In the genomic region with DNA sequence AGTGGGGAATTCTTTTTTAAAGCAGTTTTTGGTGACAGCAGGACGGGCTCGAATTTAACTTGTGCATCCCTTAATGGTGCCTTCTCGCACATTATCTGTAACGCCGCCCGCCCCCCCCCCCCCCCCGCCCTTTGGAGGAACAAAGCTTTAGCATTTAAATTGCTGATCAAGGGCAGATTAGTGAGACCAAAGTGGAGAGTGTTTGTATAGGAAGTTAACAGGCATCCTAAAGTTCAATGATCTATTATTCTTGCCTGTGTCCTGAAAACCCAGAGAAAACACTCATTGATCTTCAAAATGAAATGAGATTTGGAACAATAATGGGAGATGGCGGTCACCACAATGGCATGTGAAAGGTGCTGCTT, we compare ENCODE assay signal across 8 cellular contexts. TPM values are rescaled to one million over a fixed set of nuclear protein-coding genes. Genes with fewer than 3 reads are reported as not detected.
DNase-seq lines count a peak whose midpoint lies in the region; ATAC-seq, FAIRE-seq and TF ChIP-seq lines count a peak whose summit lies in the region.

No MANE protein-coding gene starts in this region.

- H3K4me1 Mint-ChIP-seq in osteocyte (ENCODE audit: unreplicated experiment): peaks cover 44% of the 10 kb centered on the region

- H3K27me3 Mint-ChIP-seq in osteocyte (ENCODE audit: unreplicated experiment): no peaks in the 10 kb centered on the region

- H4K20me1 ChIP-seq in DND-41 (ENCODE audit: insufficient read depth, low read length) (peaks cover 26% of the 10 kb centered on the region), PC-3 (ENCODE audit: low read length) (no peaks in the 10 kb centered on the region), endothelial cell of umbilical vein (replicated peaks; ENCODE audit: control insufficient read depth, extremely low read depth, insufficient read depth, low read length) (no peaks in the 10 kb centered on the region)

- H3K79me2 ChIP-seq in DND-41 (ENCODE audit: insufficient read depth, low read length) (peaks cover 36% of the 10 kb centered on the region), PC-3 (ENCODE audit: low read length) (peaks cover 55% of the 10 kb centered on the region), endothelial cell of umbilical vein (ENCODE audit: control insufficient read depth, insufficient read depth, low read length) (peaks cover 20% of the 10 kb centered on the region)

- H3K27me3 ChIP-seq in DND-41 (ENCODE audit: insufficient read depth, low read length, poor library complexity) (peaks cover 20% of the 10 kb centered on the region), PC-3 (ENCODE audit: low read length) (no peaks in the 10 kb centered on the region), endothelial cell of umbilical vein (ENCODE audit: control insufficient read depth in 2 of 2, insufficient read depth in 2 of 2, low read length in 2 of 2) (no peaks in the 10 kb centered on the region)

- peak overlapping the region; percentile 65; the same call in 1 of the 2 replicates for H2AFZ ChIP-seq in DND-41 (ENCODE audit: low read depth, low read length)
- peak overlapping the region; percentile 64 for H2AFZ ChIP-seq in PC-3 (ENCODE audit: low read length)
- peak overlapping the region; percentile 76 for H2AFZ ChIP-seq in endothelial cell of umbilical vein (ENCODE audit: low read depth, low read length)

- intact Hi-C loops in PC-3 (cut with micrococcal nuclease): loop anchor here (5.0 to 10.0 kb wide), 2 partner anchors 144 to 386 kb away; no protein-coding TSS in a partner anchor
- intact Hi-C loops in endothelial cell of umbilical vein (cut with micrococcal nuclease): loop anchor here (2.0 to 10.0 kb wide), 2 partner anchors 416 to 1554 kb away; a partner anchor contains a TSS

- dilution Hi-C loops in endothelial cell of umbilical vein (cut with MboI; ENCODE audit: extremely low pct_ligation_motif_present, low sequenced_read_pairs): no loop called here

- no peak for DNase-seq in DND-41
- DNase-seq in PC-3: no peak
- DNase-seq in endothelial cell of umbilical vein (ENCODE audit: low read depth, low spot score): no peak
- no peak for DNase-seq in osteocyte (ENCODE audit: extremely low spot score, unreplicated experiment)
- no peak for DNase-seq in SK-N-DZ (ENCODE audit: low spot score)
- DNase-seq in activated CD8-positive, alpha-beta memory T cell treated with anti-CD3 and anti-CD28 coated beads, Interleukin-2, amount 50 U/mL, for 48 hours: no peak
- no peak for DNase-seq in NCI-H2081 (lab: John Stamatoyannopoulos, UW)

- H3K9me3 ChIP-seq in DND-41 (ENCODE audit: insufficient read depth, low read length, severe bottlenecking): no peaks in the 10 kb centered on the region
- H3K9me3 ChIP-seq in PC-3 (ENCODE audit: low read length): no peaks in the 10 kb centered on the region
- no peaks in the 10 kb centered on the region for H3K9me3 ChIP-seq in endothelial cell of umbilical vein (replicated peaks; ENCODE audit: control insufficient read depth, insufficient read depth, low read length)

- H3K9ac ChIP-seq in DND-41 (ENCODE audit: low read depth, low read length): peak overlapping the region; percentile 77
- peak overlapping the region; percentile 63 for H3K9ac ChIP-seq in PC-3 (ENCODE audit: low read length)
- H3K9ac ChIP-seq in endothelial cell of umbilical vein (replicated peaks; ENCODE audit: extremely low read depth, insufficient read depth, low read length): peak overlapping the region; percentile 82

- H3K4me2 ChIP-seq in DND-41 (ENCODE audit: insufficient read depth, low read length) (peak overlapping the region; percentile 98), PC-3 (ENCODE audit: low read length) (peak overlapping the region; percentile 99), endothelial cell of umbilical vein (ENCODE audit: insufficient read depth, low read length) (peak overlapping the region; percentile 86)

- H3K36me3 ChIP-seq in DND-41 (ENCODE audit: insufficient read depth, low read length): peaks cover 16% of the 10 kb centered on the region
- H3K36me3 ChIP-seq in PC-3 (ENCODE audit: low read depth, low read length): no peaks in the 10 kb centered on the region
- H3K36me3 ChIP-seq in endothelial cell of umbilical vein (ENCODE audit: control insufficient read depth in 2 of 2, extremely low read depth in 1 of 2, insufficient read depth in 2 of 2, low read length in 2 of 2): no peaks in the 10 kb centered on the region

- peak overlapping the region; percentile 93 for H3K4me3 Mint-ChIP-seq in osteocyte (ENCODE audit: unreplicated experiment)

- ATAC-seq in DND-41 (ENCODE audit: insufficient read depth, low read depth): no peak
- ATAC-seq in PC-3: no peak
- ATAC-seq in GM21390 (IDR thresholded peaks at IDR 0.05; ENCODE audit: unreplicated experiment): no peak

- POLR2A ChIA-PET in PC-3 (lab: Charles Lee; ENCODE audit: unreplicated experiment) (no interaction called here), endothelial cell of umbilical vein (lab: Charles Lee) (no interaction called here)

- H3K9me3 Mint-ChIP-seq in osteocyte (ENCODE audit: unreplicated experiment): no peaks in the 10 kb centered on the region

- peaks cover 40% of the 10 kb centered on the region for H3K4me1 ChIP-seq in DND-41 (ENCODE audit: insufficient read depth, low read length)
- H3K4me1 ChIP-seq in PC-3 (ENCODE audit: insufficient read depth, low read length): peaks cover 39% of the 10 kb centered on the region
- peaks cover 22% of the 10 kb centered on the region for H3K4me1 ChIP-seq in endothelial cell of umbilical vein (ENCODE audit: control insufficient read depth, extremely low read depth, insufficient read depth, low read length)

- TF ChIP-seq POLR2A in endothelial cell of umbilical vein (IDR thresholded peaks at IDR 0.05; ENCODE audit: low read depth, low read length): no peak

- BruUV-seq in PC-3 (replicated peaks; lab: Mats Ljungman, UMichigan) (no TSS peak), endothelial cell of umbilical vein (replicated peaks; lab: Mats Ljungman, UMichigan) (no TSS peak)

- no peaks in the 10 kb centered on the region for H3K9me1 ChIP-seq in endothelial cell of umbilical vein (replicated peaks; ENCODE audit: control insufficient read depth, extremely low read depth, insufficient read depth, low read length)

- CTCF ChIA-PET in PC-3 (lab: Charles Lee): no interaction called here
- CTCF ChIA-PET in endothelial cell of umbilical vein (lab: Charles Lee): interaction anchor here (1.1 to 1.6 kb wide), 2 partner anchors 179 to 731 kb away, joined by 3 to 4 read pairs; no protein-coding TSS in a partner anchor

- H3K4me3 ChIP-seq in DND-41 (ENCODE audit: low read depth in 1 of 2, low read length in 2 of 2) (peak overlapping the region; percentile 41 to 76; a peak in 3 of 4 replicates), PC-3 (ENCODE audit: low read length) (peak overlapping the region; percentile 80), endothelial cell of umbilical vein (replicated peaks in 1 of 3; ENCODE audit: insufficient read depth in 1 of 3, low read depth in 1 of 3, low read length in 3 of 3) (peak overlapping the region; percentile 86 to 95 (median 89))

- FAIRE-seq in endothelial cell of umbilical vein (lab: Jason Lieb, UNC): peak; percentile 12

- peak overlapping the region; percentile 97 for H3K27ac Mint-ChIP-seq in osteocyte (ENCODE audit: unreplicated experiment)

- no peak for TF ChIP-seq CTCF in DND-41 (IDR thresholded peaks at IDR 0.05; ENCODE audit: borderline replicate concordance, extremely low read depth, low read length, poor library complexity, severe bottlenecking)
- no peak for TF ChIP-seq CTCF in PC-3 (conservative IDR thresholded peaks at IDR 0.05; ENCODE audit: low read depth, low read length)
- no peak for TF ChIP-seq CTCF in endothelial cell of umbilical vein (IDR thresholded peaks at IDR 0.05; ENCODE audit: extremely low read depth in 1 of 2, insufficient read depth in 1 of 2, low read depth in 1 of 2, low read length in 2 of 2)
- no peak for TF ChIP-seq CTCF in osteocyte (IDR thresholded peaks at IDR 0.05)

- no peaks in the 10 kb centered on the region for H3F3A ChIP-seq in PC-3 (ENCODE audit: low read length, unreplicated experiment)

- H3K36me3 Mint-ChIP-seq in osteocyte (ENCODE audit: unreplicated experiment): peaks cover 7% of the 10 kb centered on the region

- H3K27ac ChIP-seq in DND-41 (ENCODE audit: low read length): peak overlapping the region; percentile 59; the same call in 1 of the 2 replicates
- H3K27ac ChIP-seq in PC-3 (ENCODE audit: low read length): peak overlapping the region; percentile 82
- H3K27ac ChIP-seq in endothelial cell of umbilical vein (ENCODE audit: insufficient read depth, low read depth, low read length): peak overlapping the region; percentile 13

- H3K9me2 ChIP-seq in PC-3 (replicated peaks; ENCODE audit: low read length): no peaks in the 10 kb centered on the region

TF ChIP-seq in endothelial cell of umbilical vein, 7 proteins besides CTCF, POLR2A, EP300 and RAD21:
- TF ChIP-seq, protein P1, sequence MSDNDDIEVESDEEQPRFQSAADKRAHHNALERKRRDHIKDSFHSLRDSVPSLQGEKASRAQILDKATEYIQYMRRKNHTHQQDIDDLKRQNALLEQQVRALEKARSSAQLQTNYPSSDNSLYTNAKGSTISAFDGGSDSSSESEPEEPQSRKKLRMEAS (IDR thresholded peaks at IDR 0.05; ENCODE audit: insufficient read depth, insufficient read length): no peak
- no peak for TF ChIP-seq JUN (IDR thresholded peaks at IDR 0.05; ENCODE audit: borderline replicate concordance, insufficient read depth, insufficient read length, low read depth)
- TF ChIP-seq MYC (IDR thresholded peaks at IDR 0.05; ENCODE audit: low read depth, low read length): no peak
- TF ChIP-seq EZH2 (IDR thresholded peaks at IDR 0.05; ENCODE audit: borderline replicate concordance, low read depth, low read length, severe bottlenecking): no peak
- TF ChIP-seq GATA2 (IDR thresholded peaks at IDR 0.05; ENCODE audit: insufficient read depth, insufficient read length, low read depth, low read length): no peak
- TF ChIP-seq POLR2AphosphoS5 (IDR thresholded peaks at IDR 0.05; ENCODE audit: insufficient read depth, low read depth, low read length): no peak
- no peak for TF ChIP-seq FOS (IDR thresholded peaks at IDR 0.05; ENCODE audit: borderline replicate concordance, insufficient read depth, low read length)

RNA-seq across cellular contexts. Expression of a gene that starts 2.3 kb away (rescaled TPM):
- total RNA-seq in PC-3 (2014; rRNA removed) (35.7 and 41.5 TPM in 2 replicates), endothelial cell of umbilical vein (22.5 and 24.8 TPM in 2 replicates), osteocyte (35.2 and 37.6 TPM in 2 replicates)
- 36.6 and 41.1 TPM in 2 replicates for polyA plus RNA-seq in endothelial cell of umbilical vein
- 29.3 and 31.6 TPM in 2 replicates for polyA plus RNA-seq in endothelial cell of umbilical vein (2011; cell fraction: cytosol; rRNA removed)
- 30.4 and 31.4 TPM in 2 replicates for polyA plus RNA-seq in endothelial cell of umbilical vein (2011; cell fraction: nucleus; rRNA removed)
- 19.9 and 23.5 TPM in 2 replicates for polyA plus RNA-seq in endothelial cell of umbilical vein (2012)
- 24.3 and 28.5 TPM in 2 replicates for polyA minus RNA-seq in endothelial cell of umbilical vein
- 12.0 TPM for polyA minus RNA-seq in endothelial cell of umbilical vein (2011; cell fraction: cytosol; rRNA and poly(A)+ RNA removed)
- polyA minus RNA-seq in endothelial cell of umbilical vein (2011; cell fraction: nucleus; rRNA and poly(A)+ RNA removed): 5.8 and 5.9 TPM in 2 replicates
- polyA plus RNA-seq in SK-N-DZ (2014; cell fraction: cytosol; rRNA removed): 85.6 and 102 TPM in 2 replicates
- 61.2 and 68.9 TPM in 2 replicates for polyA plus RNA-seq in SK-N-DZ (2014; cell fraction: nucleus; rRNA removed)

Comparison
In these comparisons a context has a peak if more than half of its experiments do, and no peak if none do; other contexts are left out.
1. H3K27ac ChIP-seq: peak in every context shown above with its lines; median percentile 82 in PC-3; 59 in DND-41; 13 in endothelial cell of umbilical vein.